In the genomic region with DNA sequence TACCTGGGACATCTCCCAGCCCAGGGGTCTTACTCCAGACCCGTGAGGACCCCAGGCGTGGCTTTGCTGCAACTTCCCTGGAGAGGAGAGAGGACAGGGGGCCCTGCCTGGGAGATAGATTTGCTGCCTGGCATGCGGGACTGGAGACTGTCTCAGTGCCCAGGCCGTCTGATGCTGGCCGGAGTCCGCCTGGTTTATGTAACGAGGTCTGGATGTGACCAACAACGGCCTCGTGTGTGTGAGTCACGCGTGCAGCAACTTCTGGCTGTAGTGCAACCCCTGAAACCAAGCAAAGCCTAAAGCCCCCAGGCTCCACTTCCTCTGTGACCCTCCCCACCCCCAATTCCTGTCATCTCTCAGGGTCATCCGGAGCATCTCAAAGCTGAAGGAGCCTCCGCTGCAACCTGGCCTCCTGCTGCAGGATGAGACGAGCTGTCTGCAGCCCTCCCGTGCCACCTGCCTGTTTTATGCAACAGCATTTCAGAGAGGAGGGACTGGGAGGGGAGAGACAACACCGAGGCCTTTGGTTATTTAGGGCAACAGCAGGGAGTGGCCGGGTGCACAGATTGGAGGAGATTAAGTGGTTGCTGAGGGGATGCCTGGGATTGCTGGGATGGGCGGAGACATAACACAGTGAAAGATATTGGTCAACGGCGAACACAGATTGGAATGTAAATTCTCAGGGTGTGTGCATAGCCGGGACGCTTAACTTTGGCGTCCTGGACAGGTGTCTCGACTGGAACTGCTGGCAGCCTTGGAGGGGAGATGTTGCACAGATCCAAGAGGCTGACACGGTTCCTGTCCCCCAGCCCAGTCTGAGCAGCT, we compare ENCODE assay signal across 10 cellular contexts. TPM values are rescaled to one million over a fixed set of nuclear protein-coding genes. Genes with fewer than 3 reads are reported as not detected.
DNase-seq lines count a peak whose midpoint lies in the region; ATAC-seq and TF ChIP-seq lines count a peak whose summit lies in the region.
"Had no signal": no experiment of that assay in that cellular context is flagged by ENCODE, and none has a peak within 500 bp of the region (broad histone marks: within the 10 kb centered on the region; RNA-seq: fewer than 3 reads in every experiment).

No MANE protein-coding gene starts in this region.

- no peaks in the 10 kb centered on the region for H3K9me3 Mint-ChIP-seq in activated CD8-positive, alpha-beta T cell treated with anti-CD3 and anti-CD28 coated beads, Interleukin-2, amount 10 ng/mL, durations not matched to agents 7 days and 5 days (ENCODE audit: insufficient read depth)

- no peaks in the 10 kb centered on the region for H3F3A ChIP-seq in PC-3 (ENCODE audit: low read length, unreplicated experiment)

- no peaks in the 10 kb centered on the region for H3K79me2 ChIP-seq in PC-3 (ENCODE audit: low read length)

- no peak overlapping the region for H3K9ac ChIP-seq in PC-3 (ENCODE audit: low read length)

- H3K27me3 Mint-ChIP-seq in activated CD8-positive, alpha-beta T cell treated with anti-CD3 and anti-CD28 coated beads, Interleukin-2, amount 10 ng/mL, durations not matched to agents 7 days and 5 days (ENCODE audit: low read depth), result peaks cover 3% of the 10 kb centered on the region

- H3K27ac ChIP-seq in PC-3 (ENCODE audit: low read length), result no peak overlapping the region
- no peak overlapping the region for H3K27ac ChIP-seq in foreskin keratinocyte
- H3K27ac ChIP-seq in sigmoid colon, result peak overlapping the region in 3 of 4 donors; percentile 66 to 77 (median 69)

- no peak overlapping the region for H3K4me3 ChIP-seq in PC-3 (ENCODE audit: low read length)
- H3K4me3 ChIP-seq in sigmoid colon, result no peak overlapping the region

- no peaks in the 10 kb centered on the region for H3K9me3 ChIP-seq in PC-3 (ENCODE audit: low read length)
- no peaks in the 10 kb centered on the region for H3K9me3 ChIP-seq in sigmoid colon

- TF ChIP-seq EP300 in sigmoid colon (IDR thresholded peaks at IDR 0.05), result peak; percentile 7 to 82 (median 52)

- TF ChIP-seq CTCF in PC-3 (conservative IDR thresholded peaks at IDR 0.05; ENCODE audit: low read depth, low read length), result no peak
- no peak for TF ChIP-seq CTCF in foreskin keratinocyte (conservative IDR thresholded peaks at IDR 0.05)
- TF ChIP-seq CTCF in sigmoid colon (IDR thresholded peaks at IDR 0.05), result no peak

- H2AFZ ChIP-seq in PC-3 (ENCODE audit: low read length), result no peak overlapping the region

- H3K36me3 ChIP-seq in PC-3 (ENCODE audit: low read depth, low read length) (no peaks in the 10 kb centered on the region), sigmoid colon (no peaks in the 10 kb centered on the region)

- no peak overlapping the region for H3K4me2 ChIP-seq in PC-3 (ENCODE audit: low read length)

- no peaks in the 10 kb centered on the region for H4K20me1 ChIP-seq in PC-3 (ENCODE audit: low read length)

- no peak overlapping the region for H3K4me3 Mint-ChIP-seq in activated CD8-positive, alpha-beta T cell treated with anti-CD3 and anti-CD28 coated beads, Interleukin-2, amount 10 ng/mL, durations not matched to agents 7 days and 5 days

- ATAC-seq in PC-3 (peak; percentile 33; the same call in 1 of the 2 replicates), foreskin keratinocyte (peak; percentile 71)
- no peak for ATAC-seq in activated CD8-positive, alpha-beta T cell treated with anti-CD3 and anti-CD28 coated beads, Interleukin-2, amount 10 ng/mL, durations not matched to agents 7 days and 5 days
- ATAC-seq: stimulated activated naive CD8-positive, alpha-beta T cell treated with anti-CD3 and anti-CD28 coated beads, Interleukin-15, Interleukin-2, amounts not matched to agents 100 U/mL and 50 U/mL, for 24 hours had no signal

- no peaks in the 10 kb centered on the region for H3K4me1 Mint-ChIP-seq in activated CD8-positive, alpha-beta T cell treated with anti-CD3 and anti-CD28 coated beads, Interleukin-2, amount 10 ng/mL, durations not matched to agents 7 days and 5 days (ENCODE audit: low read depth)

- WGBS in sigmoid colon, 2 donors, result 26 to 66% methylated on average over 25 of the region's 25 CpGs

- H3K27me3 ChIP-seq in PC-3 (ENCODE audit: low read length) (no peaks in the 10 kb centered on the region), foreskin keratinocyte (no peaks in the 10 kb centered on the region), sigmoid colon (no peaks in the 10 kb centered on the region)

- no TSS peak for BruUV-seq in PC-3 (replicated peaks; lab: Mats Ljungman, UMichigan)

- intact Hi-C loops in PC-3 (cut with micrococcal nuclease), result no loop called here
- intact Hi-C loops in sigmoid colon (cut with DNase I), result loop anchor here (5.0 kb wide), 1 partner anchor 66 kb away; no protein-coding TSS in a partner anchor

- H3K27ac Mint-ChIP-seq in activated CD8-positive, alpha-beta T cell treated with anti-CD3 and anti-CD28 coated beads, Interleukin-2, amount 10 ng/mL, durations not matched to agents 7 days and 5 days, result no peak overlapping the region

- POLR2A ChIA-PET in PC-3 (lab: Charles Lee; ENCODE audit: unreplicated experiment), result no interaction called here
- POLR2A ChIA-PET in activated CD8-positive, alpha-beta T cell treated with anti-CD3 and anti-CD28 coated beads, Interleukin-2, amount 10 ng/mL, durations not matched to agents 7 days and 5 days (lab: Charles Lee), result no interaction called here

- H3K4me1 ChIP-seq in PC-3 (ENCODE audit: insufficient read depth, low read length) (no peaks in the 10 kb centered on the region), foreskin keratinocyte (no peaks in the 10 kb centered on the region), sigmoid colon (peaks cover 0 to 19% (median 17%) of the 10 kb centered on the region in 4 donors)

- peak; percentile 65 for DNase-seq in GM03348 (ENCODE audit: low spot score)
- DNase-seq in PC-3, result peak; percentile 30
- DNase-seq in foreskin keratinocyte, result peak; percentile 24 to 74
- DNase-seq in sigmoid colon, result peak; percentile 90
- DNase-seq in NCI-H2196 (lab: John Stamatoyannopoulos, UW; ENCODE audit: unreplicated experiment), result no peak
- no peak for DNase-seq in HUDEP-2 (lab: John Stamatoyannopoulos, UW; ENCODE audit: unreplicated experiment in 76 of 76)
- no peak for DNase-seq in DMS79 (lab: John Stamatoyannopoulos, UW)
- DNase-seq in activated CD8-positive, alpha-beta T cell treated with anti-CD3 and anti-CD28 coated beads, Interleukin-2, amount 10 ng/mL, durations not matched to agents 7 days and 5 days, result no peak
- DNase-seq: posterior cingulate gyrus; stimulated activated naive CD8-positive, alpha-beta T cell treated with anti-CD3 and anti-CD28 coated beads, Interleukin-15, Interleukin-2, amounts not matched to agents 100 U/mL and 50 U/mL, for 24 hours had no signal

- no peak for TF ChIP-seq POLR2A in sigmoid colon (IDR thresholded peaks at IDR 0.05)

- CTCF ChIA-PET in PC-3 (lab: Charles Lee), result no interaction called here
- CTCF ChIA-PET in activated CD8-positive, alpha-beta T cell treated with anti-CD3 and anti-CD28 coated beads, Interleukin-2, amount 10 ng/mL, durations not matched to agents 7 days and 5 days (lab: Charles Lee), result no interaction called here

- no peaks in the 10 kb centered on the region for H3K9me2 ChIP-seq in PC-3 (replicated peaks; ENCODE audit: low read length)

- no peaks in the 10 kb centered on the region for H3K36me3 Mint-ChIP-seq in activated CD8-positive, alpha-beta T cell treated with anti-CD3 and anti-CD28 coated beads, Interleukin-2, amount 10 ng/mL, durations not matched to agents 7 days and 5 days (ENCODE audit: low read depth)

RNA-seq across cellular contexts. Expression of a gene that starts 16.0 kb away (rescaled TPM):
- total RNA-seq in PC-3 (2014; rRNA removed), result not detected in 2 replicates
- 17.6 and 20.4 TPM in 2 replicates for total RNA-seq in foreskin keratinocyte
- 17.6 and 18.7 TPM in 2 replicates for polyA plus RNA-seq in foreskin keratinocyte
- total RNA-seq in sigmoid colon, result 1 to 10 TPM in 1 of 4 donors, not detected in 3; 1.1 TPM
- under 1 TPM in 1 of 3 donors, not detected in 2; 0.03 TPM for polyA plus RNA-seq in sigmoid colon
- total RNA-seq in activated CD8-positive, alpha-beta T cell treated with anti-CD3 and anti-CD28 coated beads, Interleukin-2, amount 10 ng/mL, durations not matched to agents 7 days and 5 days, result not detected

Comparison
In these comparisons a context has a peak if more than half of its experiments do, and no peak if none do; other contexts are left out.
1. DNase-seq: peak in GM03348 (single experiment), PC-3 (single experiment), foreskin keratinocyte (2 of 2) and sigmoid colon (single experiment); none in NCI-H2196 (single experiment), HUDEP-2 (0 of 76), DMS79 (single experiment) and activated CD8-positive, alpha-beta T cell treated with anti-CD3 and anti-CD28 coated beads, Interleukin-2, amount 10 ng/mL, durations not matched to agents 7 days and 5 days (single experiment).
2. H3K27ac ChIP-seq: peak in sigmoid colon (3 of 4); none in PC-3 (single experiment) and foreskin keratinocyte (single experiment).